Comparison of ENCODE assay signal across 7 cellular contexts in the genomic region with DNA sequence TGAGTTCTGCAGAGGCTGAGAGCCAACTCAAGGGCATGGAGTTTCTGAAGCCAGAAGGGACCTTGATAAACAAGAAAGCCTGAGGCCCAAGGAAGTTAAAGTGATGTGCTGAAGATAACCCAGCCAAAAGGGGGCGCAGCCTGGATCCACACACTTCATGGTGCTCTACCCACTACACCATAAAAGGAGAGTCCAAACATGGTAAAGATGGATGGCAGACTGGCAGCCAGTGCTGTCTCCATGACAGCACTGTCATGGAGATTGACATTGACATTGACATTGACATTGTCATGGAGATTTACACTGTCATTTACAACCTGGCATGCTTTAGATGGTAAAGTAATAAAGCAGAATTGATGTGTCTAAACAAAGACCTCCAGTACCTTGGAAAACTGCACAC.
DNase-seq lines count a peak whose midpoint lies in the region; ATAC-seq, FAIRE-seq and TF ChIP-seq lines count a peak whose summit lies in the region.
"Not testable (repeated sequence)": the region's sequence is repeated elsewhere in the genome, so short reads cannot be mapped to it uniquely, and the experiment has no call there.

No MANE protein-coding gene starts in this region.

- not testable (repeated sequence) for TF ChIP-seq CTCF in A549 (IDR thresholded peaks at IDR 0.05); H9 (conservative IDR thresholded peaks at IDR 0.05); astrocyte (IDR thresholded peaks at IDR 0.05; ENCODE audit: insufficient read depth, low read depth, low read length); HepG2 (CRISPR knock-in tag; IDR thresholded peaks at IDR 0.05)

- H3K9me3 Mint-ChIP-seq in H9; astrocyte (ENCODE audit: unreplicated experiment): not testable (repeated sequence)

- not testable (repeated sequence) for H3K14ac ChIP-seq in H9 (ENCODE audit: insufficient read depth, low read length)

- POLR2A ChIA-PET in A549 (lab: Yijun Ruan, JAX); HepG2 (lab: Yijun Ruan, JAX): not testable (repeated sequence)

- not testable (repeated sequence) for TF ChIP-seq RAD21 in A549 (conservative IDR thresholded peaks at IDR 0.05 in 1 of 2, IDR thresholded peaks at IDR 0.05 in 1 of 2); HepG2 (CRISPR knock-in tag; IDR thresholded peaks at IDR 0.05)

- not testable (repeated sequence) for H3K56ac ChIP-seq in H9 (ENCODE audit: insufficient read length, low read depth, low read length)

- not testable (repeated sequence) for H2BK20ac ChIP-seq in H9 (ENCODE audit: low read depth, low read length, poor library complexity, severe bottlenecking)

- CTCF ChIA-PET in A549 (lab: Yijun Ruan, JAX); HepG2 (lab: Yijun Ruan, JAX; ENCODE audit: low intra/inter-chr PET ratio, low total read pairs): not testable (repeated sequence)

- FAIRE-seq in A549 (lab: Jason Lieb, UNC) = peak; percentile 76
- FAIRE-seq in astrocyte (lab: Jason Lieb, UNC) = peak; percentile 23
- FAIRE-seq in endometrium (lab: Jason Lieb, UNC) = peak; percentile 8
- FAIRE-seq in HepG2 (lab: Jason Lieb, UNC) = peak; percentile 67
- peak; percentile 97 for FAIRE-seq in urothelium cell line (lab: Jason Lieb, UNC)

- not testable (repeated sequence) for H3K9me2 ChIP-seq in Karpas-422 (replicated peaks; ENCODE audit: insufficient read depth, low read length)

- not testable (repeated sequence) for H2AFZ ChIP-seq in H9 (ENCODE audit: low read length); Karpas-422 (ENCODE audit: low read length); astrocyte (ENCODE audit: low read depth, low read length); HepG2 (ENCODE audit: low read length)

- TF ChIP-seq EP300 in A549 (IDR thresholded peaks at IDR 0.05); HepG2 (IDR thresholded peaks at IDR 0.05; ENCODE audit: low read depth in 2 of 2, low read length in 2 of 2); HepG2 (CRISPR knock-in tag; IDR thresholded peaks at IDR 0.05; ENCODE audit: borderline replicate concordance): not testable (repeated sequence)

- H3K79me2 ChIP-seq in H9 (ENCODE audit: insufficient read depth, low read length); Karpas-422 (ENCODE audit: low read length); astrocyte (ENCODE audit: insufficient read depth, low read length); HepG2 (ENCODE audit: insufficient read depth, low read length): not testable (repeated sequence)

- H2AK5ac ChIP-seq in H9 (ENCODE audit: insufficient read length, low read length) = not testable (repeated sequence)

- H4K20me1 ChIP-seq in H9 (ENCODE audit: control insufficient read depth, insufficient read depth, insufficient read length); Karpas-422 (ENCODE audit: insufficient read depth, low read depth, low read length); astrocyte (ENCODE audit: insufficient read depth, low read length); HepG2 (ENCODE audit: insufficient read depth, low read length): not testable (repeated sequence)

- H3K4me3 ChIP-seq in A549; Karpas-422 (ENCODE audit: low read length); astrocyte (ENCODE audit: insufficient read depth, low read depth, low read length); HepG2 (replicated peaks in 1 of 3; ENCODE audit: insufficient read depth in 1 of 3, low read depth in 2 of 3, low read length in 3 of 3): not testable (repeated sequence)

- not testable (repeated sequence) for H3K4me3 Mint-ChIP-seq in H9; astrocyte (ENCODE audit: unreplicated experiment)

- not testable (repeated sequence) for TF ChIP-seq POLR2A in A549 (IDR thresholded peaks at IDR 0.05; ENCODE audit: low read length); HepG2 (IDR thresholded peaks at IDR 0.05; ENCODE audit: insufficient read depth in 1 of 2, low read depth in 2 of 2, low read length in 2 of 2)

- not testable (repeated sequence) for H4K8ac ChIP-seq in H9 (replicated peaks; ENCODE audit: insufficient read length, low read depth, low read length)

- in situ Hi-C loops in HepG2 (cut with HindIII; ENCODE audit: extremely low pct_ligation_motif_present, low pct_unique_long_range_greater_than_20kb) = not testable (repeated sequence)

- H3K4me1 ChIP-seq in A549; H9 (ENCODE audit: insufficient read depth, low read length); Karpas-422 (ENCODE audit: low read length); astrocyte (ENCODE audit: insufficient read depth, low read length); HepG2 (ENCODE audit: insufficient read depth, low read length): not testable (repeated sequence)

- H3K4me2 ChIP-seq in A549; H9 (ENCODE audit: insufficient read depth, insufficient read length, low read length); Karpas-422 (ENCODE audit: low read depth, low read length, poor library complexity, severe bottlenecking); astrocyte (ENCODE audit: low read length); HepG2 (ENCODE audit: low read depth, low read length): not testable (repeated sequence)

- H3K4ac ChIP-seq in H9 (ENCODE audit: low read depth, low read length) = not testable (repeated sequence)

- not testable (repeated sequence) for H2BK15ac ChIP-seq in H9 (ENCODE audit: low read depth, low read length)

- BruUV-seq in HepG2 (replicated peaks; lab: Mats Ljungman, UMichigan) = not testable (repeated sequence)

- not testable (repeated sequence) for H2BK120ac ChIP-seq in H9 (ENCODE audit: low read depth, low read length, poor library complexity, severe bottlenecking)

- not testable (repeated sequence) for H3K9me3 ChIP-seq in A549; H9 (ENCODE audit: control insufficient read depth, low read depth, low read length); Karpas-422 (ENCODE audit: low read length); astrocyte (ENCODE audit: insufficient read depth, low read depth, low read length); HepG2 (ENCODE audit: low read length)

- not testable (repeated sequence) for H3K27ac Mint-ChIP-seq in H9; astrocyte (ENCODE audit: unreplicated experiment)

- peak in 1 of 2 experiments; percentile 45; a peak in 2 of 6 replicates for ATAC-seq in A549
- not testable (repeated sequence) for ATAC-seq in HepG2

- H2BK5ac ChIP-seq in H9 (ENCODE audit: insufficient read length, low read length) = not testable (repeated sequence)

- H3K23ac ChIP-seq in H9 (ENCODE audit: insufficient read length, low read depth, low read length) = not testable (repeated sequence)

- H3K27me3 Mint-ChIP-seq in H9 (ENCODE audit: low read depth); astrocyte (ENCODE audit: low read depth, unreplicated experiment): not testable (repeated sequence)

- H3K79me1 ChIP-seq in H9 (ENCODE audit: insufficient read depth, low read depth, low read length, poor library complexity, severe bottlenecking) = not testable (repeated sequence)

- H3K36me3 ChIP-seq in Karpas-422 (ENCODE audit: insufficient read depth, low read length); astrocyte (ENCODE audit: insufficient read depth, low read length); HepG2 (replicated peaks in 1 of 2; ENCODE audit: control insufficient read depth in 1 of 2, insufficient read depth in 2 of 2, low read length in 2 of 2): not testable (repeated sequence)

- H3K27ac ChIP-seq in A549; H9 (ENCODE audit: insufficient read length, low read depth, low read length); Karpas-422 (ENCODE audit: low read length); astrocyte (ENCODE audit: low read depth, low read length); HepG2 (ENCODE audit: extremely low read length, insufficient read depth, low read length): not testable (repeated sequence)

- H4K91ac ChIP-seq in H9 (ENCODE audit: insufficient read length, low read depth, low read length) = not testable (repeated sequence)

- H3K27me3 ChIP-seq in H9 (ENCODE audit: insufficient read depth, low read length); Karpas-422 (ENCODE audit: low read length); astrocyte (ENCODE audit: insufficient read depth, low read length); HepG2 (ENCODE audit: control insufficient read depth in 1 of 2, insufficient read depth in 2 of 2, low read length in 2 of 2): not testable (repeated sequence)

- H3K4me1 Mint-ChIP-seq in H9; astrocyte (ENCODE audit: low read depth, unreplicated experiment): not testable (repeated sequence)

- H3K9ac ChIP-seq in H9 (ENCODE audit: extremely low read depth, insufficient read length, low read length); Karpas-422 (ENCODE audit: low read length); astrocyte (ENCODE audit: low read length); HepG2 (ENCODE audit: insufficient read depth, low read depth, low read length): not testable (repeated sequence)

- 91% methylated on average over 1 of the region's 1 CpG for WGBS in A549 (ENCODE audit: missing lambda C conversion rate)
- WGBS in H9 (ENCODE audit: extremely low coverage, insufficient read length, low lambda C conversion rate) = no CpG with 5 or more reads among the region's 1 CpG
- 100% methylated on average over 1 of the region's 1 CpG for WGBS in HepG2 (ENCODE audit: low lambda C conversion rate)

- not testable (repeated sequence) for H3T11ph ChIP-seq in H9 (ENCODE audit: low read length)

- H4K5ac ChIP-seq in H9 (ENCODE audit: insufficient read length, low read depth, low read length) = not testable (repeated sequence)

- intact Hi-C loops in HepG2 (cut with micrococcal nuclease; ENCODE audit: unreplicated experiment) = not testable (repeated sequence)

- not testable (repeated sequence) for H3K36me3 Mint-ChIP-seq in H9 (ENCODE audit: insufficient read depth in 1 of 3, low read depth in 3 of 3); astrocyte (ENCODE audit: low read depth, unreplicated experiment)

- H3K23me2 ChIP-seq in H9 (ENCODE audit: insufficient read length, low read depth, low read length, poor library complexity, severe bottlenecking) = not testable (repeated sequence)

- not testable (repeated sequence) for H3K18ac ChIP-seq in H9 (ENCODE audit: insufficient read length, low read depth, low read length)

- not testable (repeated sequence) for DNase-seq in A549 (ENCODE audit: low read depth in 1 of 2, low spot score in 1 of 2); astrocyte (ENCODE audit: low read depth); HepG2 (ENCODE audit: low spot score); urothelium cell line (ENCODE audit: low spot score)
- DNase-seq in H9 (peak; percentile 8), Karpas-422 (peak; percentile 44)

- not testable (repeated sequence) for H2BK12ac ChIP-seq in H9 (ENCODE audit: insufficient read length, low read depth, low read length)
